In the genomic region with DNA sequence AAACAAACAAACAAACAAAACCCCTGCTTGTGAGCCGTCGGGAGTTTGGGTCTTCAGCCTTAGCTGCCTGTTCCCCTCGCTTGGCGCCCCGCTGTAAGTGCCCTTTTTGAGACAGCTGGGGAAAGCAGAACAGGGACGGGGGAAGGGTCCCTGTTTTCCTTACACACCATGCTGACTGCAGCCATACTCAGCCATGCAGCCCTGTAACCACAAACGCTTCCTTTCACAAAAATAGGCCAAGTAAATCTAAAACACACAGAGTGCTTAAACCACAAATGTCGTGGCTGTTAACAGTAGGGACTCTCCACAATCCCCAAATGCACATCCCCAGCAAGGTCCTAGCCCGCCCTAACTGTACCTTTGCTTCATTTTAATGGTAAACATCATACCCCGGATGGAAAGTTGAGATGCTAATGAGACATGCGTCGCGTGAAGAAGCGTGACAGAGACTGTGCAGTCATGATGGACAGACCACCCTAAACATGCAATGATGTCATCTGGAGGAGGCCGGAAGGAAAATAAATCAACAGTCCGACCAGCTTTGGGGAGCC, we compare ENCODE assay signal across 8 cellular contexts.
DNase-seq lines count a peak whose midpoint lies in the region; ATAC-seq and TF ChIP-seq lines count a peak whose summit lies in the region.

No MANE protein-coding gene starts in this region.

- no peaks in the 10 kb centered on the region for H3K9me3 Mint-ChIP-seq in progenitor cell of endocrine pancreas (ENCODE audit: low read depth)

- H3K36me3 Mint-ChIP-seq in progenitor cell of endocrine pancreas (ENCODE audit: insufficient read depth): no peaks in the 10 kb centered on the region

- H3K27me3 ChIP-seq in upper lobe of right lung: peaks cover 8% of the 10 kb centered on the region

- no peaks in the 10 kb centered on the region for H3K9me3 ChIP-seq in upper lobe of right lung

- ATAC-seq in GM18868 (IDR thresholded peaks at IDR 0.05; ENCODE audit: unreplicated experiment) (peak; percentile 75), upper lobe of right lung (no peak)

- no peaks in the 10 kb centered on the region for H3K36me3 ChIP-seq in upper lobe of right lung

- no peak overlapping the region for H3K4me3 Mint-ChIP-seq in progenitor cell of endocrine pancreas (ENCODE audit: low read depth)

- no peak overlapping the region for H3K4me3 ChIP-seq in upper lobe of right lung

- intact Hi-C loops in upper lobe of right lung (cut with DNase I): no loop called here

- H3K4me1 ChIP-seq in upper lobe of right lung: no peaks in the 10 kb centered on the region

- DNase-seq in KBM-7: peak; percentile 92
- peak; percentile 20 for DNase-seq in activated T-cell treated with anti-CD3 and anti-CD28 coated beads for 24 hours (ENCODE audit: low read depth)
- DNase-seq in stimulated activated CD4-positive, alpha-beta T cell treated with anti-CD3 and anti-CD28 coated beads, Interleukin-1b, Interleukin-23, amount 100 ng/mL, for 48 hours: peak; percentile 42
- DNase-seq in progenitor cell of endocrine pancreas (ENCODE audit: low spot score, unreplicated experiment): no peak
- no peak for DNase-seq in upper lobe of right lung
- DNase-seq in NCI-H2029 treated with DMSO at 0.1 percent for 48 hours (lab: John Stamatoyannopoulos, UW): no peak
- DNase-seq in HCEC 1CT: no peak

- H3K27me3 Mint-ChIP-seq in progenitor cell of endocrine pancreas: peaks cover 17% of the 10 kb centered on the region

- no peak overlapping the region for H3K27ac ChIP-seq in upper lobe of right lung

- H3K27ac Mint-ChIP-seq in progenitor cell of endocrine pancreas: no peak overlapping the region

- in situ Hi-C loops in KBM-7 (cut with MboI; ENCODE audit: low pct_unique_long_range_greater_than_20kb, low sequenced_read_pairs): no loop called here

- no peak for TF ChIP-seq CTCF in progenitor cell of endocrine pancreas (IDR thresholded peaks at IDR 0.05; ENCODE audit: unreplicated experiment)
- TF ChIP-seq CTCF in upper lobe of right lung (IDR thresholded peaks at IDR 0.05): no peak

- peaks cover 16% of the 10 kb centered on the region for H3K4me1 Mint-ChIP-seq in progenitor cell of endocrine pancreas (ENCODE audit: low read depth)

Comparison
In these comparisons a context has a peak if more than half of its experiments do, and no peak if none do; other contexts are left out.
1. DNase-seq: peak in KBM-7 (single experiment), activated T-cell treated with anti-CD3 and anti-CD28 coated beads for 24 hours (single experiment) and stimulated activated CD4-positive, alpha-beta T cell treated with anti-CD3 and anti-CD28 coated beads, Interleukin-1b, Interleukin-23, amount 100 ng/mL, for 48 hours (single experiment); none in progenitor cell of endocrine pancreas (single experiment), upper lobe of right lung (single experiment), NCI-H2029 treated with DMSO at 0.1 percent for 48 hours (single experiment) and HCEC 1CT (single experiment).